2 cellular contexts compared by ENCODE assay signal in genomic region chr13:49908637-49909036, GRCh38.
TF ChIP-seq lines count a peak whose summit lies in the region.

No MANE protein-coding gene starts in this region.

TF ChIP-seq in A549, 52 proteins besides CTCF, POLR2A, EP300 and RAD21 (continued from another document):
- TF ChIP-seq FOSL2 (IDR thresholded peaks at IDR 0.05) (no peak), FOSL2 (CRISPR knock-in tag; IDR thresholded peaks at IDR 0.05) (no peak), SREBF2 (IDR thresholded peaks at IDR 0.05) (no peak), MAX (IDR thresholded peaks at IDR 0.05) (no peak), NPAS2 (CRISPR knock-in tag; IDR thresholded peaks at IDR 0.05; ENCODE audit: borderline replicate concordance) (no peak), ZSCAN20 (CRISPR knock-in tag; IDR thresholded peaks at IDR 0.05) (no peak), MAZ (IDR thresholded peaks at IDR 0.05; ENCODE audit: borderline replicate concordance, low read depth, low read length) (no peak), CHD2 (IDR thresholded peaks at IDR 0.05; ENCODE audit: low read length, partially characterized antibody) (no peak), ESRRA (IDR thresholded peaks at IDR 0.05; ENCODE audit: borderline replicate concordance, low read length) (no peak), HEYL (CRISPR knock-in tag; IDR thresholded peaks at IDR 0.05) (no peak), REST (IDR thresholded peaks at IDR 0.05) (no peak), ATOH8 (CRISPR knock-in tag; IDR thresholded peaks at IDR 0.05; ENCODE audit: low read depth) (no peak), GATA3 (IDR thresholded peaks at IDR 0.05; ENCODE audit: borderline replicate concordance) (no peak), CBX2 (IDR thresholded peaks at IDR 0.05; ENCODE audit: borderline replicate concordance, low read depth) (no peak)
- TF ChIP-seq, protein P1, sequence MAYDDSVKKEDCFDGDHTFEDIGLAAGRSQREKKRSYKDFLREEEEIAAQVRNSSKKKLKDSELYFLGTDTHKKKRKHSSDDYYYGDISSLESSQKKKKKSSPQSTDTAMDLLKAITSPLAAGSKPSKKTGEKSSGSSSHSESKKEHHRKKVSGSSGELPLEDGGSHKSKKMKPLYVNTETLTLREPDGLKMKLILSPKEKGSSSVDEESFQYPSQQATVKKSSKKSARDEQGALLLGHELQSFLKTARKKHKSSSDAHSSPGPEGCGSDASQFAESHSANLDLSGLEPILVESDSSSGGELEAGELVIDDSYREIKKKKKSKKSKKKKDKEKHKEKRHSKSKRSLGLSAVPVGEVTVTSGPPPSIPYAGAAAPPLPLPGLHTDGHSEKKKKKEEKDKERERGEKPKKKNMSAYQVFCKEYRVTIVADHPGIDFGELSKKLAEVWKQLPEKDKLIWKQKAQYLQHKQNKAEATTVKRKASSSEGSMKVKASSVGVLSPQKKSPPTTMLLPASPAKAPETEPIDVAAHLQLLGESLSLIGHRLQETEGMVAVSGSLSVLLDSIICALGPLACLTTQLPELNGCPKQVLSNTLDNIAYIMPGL (CRISPR knock-in tag; IDR thresholded peaks at IDR 0.05; ENCODE audit: borderline replicate concordance) = no peak

TF ChIP-seq in H1, 55 proteins besides CTCF, POLR2A, EP300 and RAD21 (continued from another document):
- TF ChIP-seq CHD2 (IDR thresholded peaks at IDR 0.05; ENCODE audit: low read length) (no peak), MAX (IDR thresholded peaks at IDR 0.05) (no peak), ZNF274 (IDR thresholded peaks at IDR 0.05; ENCODE audit: borderline replicate concordance, extremely low read depth, low read length) (no peak), TEAD4 (IDR thresholded peaks at IDR 0.05; ENCODE audit: low read depth, low read length) (no peak), TBP (IDR thresholded peaks at IDR 0.05; ENCODE audit: low read depth, low read length) (no peak), SP2 (IDR thresholded peaks at IDR 0.05; ENCODE audit: low read length) (no peak), EGR1 (IDR thresholded peaks at IDR 0.05; ENCODE audit: borderline replicate concordance, low read depth, low read length) (no peak), BACH1 (IDR thresholded peaks at IDR 0.05; ENCODE audit: low read length) (no peak), SP4 (IDR thresholded peaks at IDR 0.05; ENCODE audit: low read length) (no peak), RFX5 (IDR thresholded peaks at IDR 0.05; ENCODE audit: borderline replicate concordance, low read depth, low read length) (no peak)
- TF ChIP-seq, protein P2, sequence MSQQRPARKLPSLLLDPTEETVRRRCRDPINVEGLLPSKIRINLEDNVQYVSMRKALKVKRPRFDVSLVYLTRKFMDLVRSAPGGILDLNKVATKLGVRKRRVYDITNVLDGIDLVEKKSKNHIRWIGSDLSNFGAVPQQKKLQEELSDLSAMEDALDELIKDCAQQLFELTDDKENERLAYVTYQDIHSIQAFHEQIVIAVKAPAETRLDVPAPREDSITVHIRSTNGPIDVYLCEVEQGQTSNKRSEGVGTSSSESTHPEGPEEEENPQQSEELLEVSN (IDR thresholded peaks at IDR 0.05) = no peak
- TF ChIP-seq, protein P3, sequence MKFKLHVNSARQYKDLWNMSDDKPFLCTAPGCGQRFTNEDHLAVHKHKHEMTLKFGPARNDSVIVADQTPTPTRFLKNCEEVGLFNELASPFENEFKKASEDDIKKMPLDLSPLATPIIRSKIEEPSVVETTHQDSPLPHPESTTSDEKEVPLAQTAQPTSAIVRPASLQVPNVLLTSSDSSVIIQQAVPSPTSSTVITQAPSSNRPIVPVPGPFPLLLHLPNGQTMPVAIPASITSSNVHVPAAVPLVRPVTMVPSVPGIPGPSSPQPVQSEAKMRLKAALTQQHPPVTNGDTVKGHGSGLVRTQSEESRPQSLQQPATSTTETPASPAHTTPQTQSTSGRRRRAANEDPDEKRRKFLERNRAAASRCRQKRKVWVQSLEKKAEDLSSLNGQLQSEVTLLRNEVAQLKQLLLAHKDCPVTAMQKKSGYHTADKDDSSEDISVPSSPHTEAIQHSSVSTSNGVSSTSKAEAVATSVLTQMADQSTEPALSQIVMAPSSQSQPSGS (IDR thresholded peaks at IDR 0.05; ENCODE audit: low read length) = no peak
